Comparison of ENCODE assay signal across 13 cellular contexts in genomic region chr2:100145893-100146753, GRCh38. TPM values are rescaled to one million over a fixed set of nuclear protein-coding genes. Genes with fewer than 3 reads are reported as not detected.
A peak's percentile ranks its signal among the peaks of the same experiment; 100 is the strongest.
DNase-seq lines count a peak whose midpoint lies in the region; ATAC-seq and TF ChIP-seq lines count a peak whose summit lies in the region.
"Had no signal": no experiment of that assay in that cellular context is flagged by ENCODE, and none has a peak within 500 bp of the region (broad histone marks: within the 10 kb centered on the region; RNA-seq: fewer than 3 reads in every experiment).

No MANE protein-coding gene starts in this region.

- TF ChIP-seq CTCF in activated B cell treated with CpG ODN at 0.5 μM for 24 hours (IDR thresholded peaks at IDR 0.05) = no peak

- no peaks in the 10 kb centered on the region for H3K27me3 Mint-ChIP-seq in activated B cell treated with CpG ODN at 0.5 μM for 24 hours
- peaks cover 32 to 33% of the 10 kb centered on the region in 2 donors for H3K27me3 Mint-ChIP-seq in natural killer cell treated with Interleukin-12 subunit alpha and Interleukin-12 subunit beta and Interleukin-15 and Interleukin-18, amount 100 ng/mL, for 72 hours

- ATAC-seq in activated B cell treated with CpG ODN at 0.5 μM for 24 hours (ENCODE audit: low read depth) = no peak
- ATAC-seq in natural killer cell treated with Interleukin-12 subunit alpha and Interleukin-12 subunit beta and Interleukin-15 and Interleukin-18, amount 100 ng/mL, for 72 hours = no peak
- ATAC-seq: GM23338 had no signal

- no peak overlapping the region for H3K4me3 Mint-ChIP-seq in activated B cell treated with CpG ODN at 0.5 μM for 24 hours
- H3K4me3 Mint-ChIP-seq in natural killer cell treated with Interleukin-12 subunit alpha and Interleukin-12 subunit beta and Interleukin-15 and Interleukin-18, amount 100 ng/mL, for 72 hours = no peak overlapping the region
- H3K4me3 Mint-ChIP-seq: CD4-positive, alpha-beta memory T cell; GM23338 had no signal

- no peaks in the 10 kb centered on the region for H3K9me3 Mint-ChIP-seq in activated B cell treated with CpG ODN at 0.5 μM for 24 hours
- H3K9me3 Mint-ChIP-seq in natural killer cell treated with Interleukin-12 subunit alpha and Interleukin-12 subunit beta and Interleukin-15 and Interleukin-18, amount 100 ng/mL, for 72 hours = peaks cover 4% of the 10 kb centered on the region
- H3K9me3 Mint-ChIP-seq: CD4-positive, alpha-beta memory T cell had no signal

- intact Hi-C loops in activated B cell treated with CpG ODN at 0.5 μM for 24 hours (cut with micrococcal nuclease) = no loop called here

- CTCF ChIA-PET in activated B cell treated with CpG ODN at 0.5 μM for 24 hours (lab: Charles Lee) = interaction anchor here (0.9 kb wide), 1 partner anchor 91 kb away, joined by 3 read pairs; no protein-coding TSS in a partner anchor

- peak; percentile 13 for DNase-seq in NCI-H146 (lab: John Stamatoyannopoulos, UW)
- DNase-seq in NCI-H146 treated with DMSO at 0.1 percent for 48 hours (lab: John Stamatoyannopoulos, UW; ENCODE audit: unreplicated experiment) = no peak
- peak; percentile 21 for DNase-seq in EH (ENCODE audit: low read depth)
- DNase-seq in activated B cell treated with CpG ODN at 0.5 μM for 24 hours = no peak
- DNase-seq in islet precursor cell = peak; percentile 30
- DNase-seq in T1000 (lab: John Stamatoyannopoulos, UW) = no peak
- no peak for DNase-seq in KBM-7
- DNase-seq in natural killer cell treated with Interleukin-12 subunit alpha and Interleukin-12 subunit beta and Interleukin-15 and Interleukin-18, amount 100 ng/mL, for 72 hours (ENCODE audit: low spot score) = no peak
- DNase-seq: CD4-positive, alpha-beta memory T cell; DMS79; EL; H7 had no signal

- in situ Hi-C loops in KBM-7 (cut with MboI; ENCODE audit: low pct_unique_long_range_greater_than_20kb, low sequenced_read_pairs) = no loop called here

- H3K27ac Mint-ChIP-seq in activated B cell treated with CpG ODN at 0.5 μM for 24 hours = peak overlapping the region; percentile 11
- no peak overlapping the region for H3K27ac Mint-ChIP-seq in natural killer cell treated with Interleukin-12 subunit alpha and Interleukin-12 subunit beta and Interleukin-15 and Interleukin-18, amount 100 ng/mL, for 72 hours
- H3K27ac Mint-ChIP-seq: CD4-positive, alpha-beta memory T cell; GM23338 had no signal

- POLR2A ChIA-PET in activated B cell treated with CpG ODN at 0.5 μM for 24 hours (lab: Charles Lee) = interaction anchor here (0.7 to 2.3 kb wide), 6 partner anchors 10 to 100 kb away, joined by 3 to 5 read pairs (median 4); no protein-coding TSS in a partner anchor

- peaks cover 14% of the 10 kb centered on the region for H3K36me3 Mint-ChIP-seq in activated B cell treated with CpG ODN at 0.5 μM for 24 hours (ENCODE audit: low read depth)
- no peaks in the 10 kb centered on the region for H3K36me3 Mint-ChIP-seq in natural killer cell treated with Interleukin-12 subunit alpha and Interleukin-12 subunit beta and Interleukin-15 and Interleukin-18, amount 100 ng/mL, for 72 hours
- H3K36me3 Mint-ChIP-seq: CD4-positive, alpha-beta memory T cell had no signal

- H3K4me1 Mint-ChIP-seq in activated B cell treated with CpG ODN at 0.5 μM for 24 hours = peaks cover 47% of the 10 kb centered on the region
- peaks cover 19 to 21% of the 10 kb centered on the region in 2 donors for H3K4me1 Mint-ChIP-seq in natural killer cell treated with Interleukin-12 subunit alpha and Interleukin-12 subunit beta and Interleukin-15 and Interleukin-18, amount 100 ng/mL, for 72 hours (ENCODE audit: low read depth in 2 of 2)

RNA-seq across cellular contexts. Expression of gene AFF3, which starts 3.7 kb away (rescaled TPM):
- 228 and 271 TPM in 2 replicates for total RNA-seq in activated B cell treated with CpG ODN at 0.5 μM for 24 hours
- total RNA-seq in natural killer cell treated with Interleukin-12 subunit alpha and Interleukin-12 subunit beta and Interleukin-15 and Interleukin-18, amount 100 ng/mL, for 72 hours = 1 to 10 TPM in 1 of 2 donors, not detected in 1; 1.5 TPM

Comparison
In these comparisons a context has a peak if more than half of its experiments do, and no peak if none do; other contexts are left out.
1. DNase-seq: peak in NCI-H146 (single experiment), EH (single experiment) and islet precursor cell (single experiment); none in NCI-H146 treated with DMSO at 0.1 percent for 48 hours (single experiment), activated B cell treated with CpG ODN at 0.5 μM for 24 hours (single experiment), T1000 (single experiment), KBM-7 (single experiment) and natural killer cell treated with Interleukin-12 subunit alpha and Interleukin-12 subunit beta and Interleukin-15 and Interleukin-18, amount 100 ng/mL, for 72 hours (single experiment).
2. RNA of gene AFF3, which starts 3.7 kb away (total RNA-seq): 228 to 271 TPM in activated B cell treated with CpG ODN at 0.5 μM for 24 hours; 1.5 TPM in natural killer cell treated with Interleukin-12 subunit alpha and Interleukin-12 subunit beta and Interleukin-15 and Interleukin-18, amount 100 ng/mL, for 72 hours; every median in the first group is over 10 times any median in the second.